ENCODE assay signal across 15 cellular contexts in the genomic region with DNA sequence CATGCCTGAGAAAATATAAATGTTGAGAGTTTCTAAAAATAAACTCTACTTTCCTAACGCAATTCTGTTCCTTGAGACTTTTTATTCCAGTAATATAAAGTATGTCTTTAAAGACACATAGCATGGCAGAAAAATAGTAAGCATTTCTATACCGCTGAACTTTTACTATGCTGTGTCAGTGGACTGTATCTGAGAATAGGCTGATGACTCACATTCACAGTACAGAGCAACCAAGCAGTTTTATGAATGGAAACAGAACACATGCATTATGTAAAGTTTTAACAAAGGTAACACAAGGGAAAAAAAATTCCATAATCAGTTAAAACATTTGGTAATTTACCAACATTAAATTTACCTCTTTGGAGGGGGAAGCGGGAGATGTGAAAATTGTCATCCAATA. TPM values are rescaled to one million over a fixed set of nuclear protein-coding genes. Genes with fewer than 3 reads are reported as not detected.
DNase-seq lines count a peak whose midpoint lies in the region; ATAC-seq, FAIRE-seq and TF ChIP-seq lines count a peak whose summit lies in the region.
"Had no signal": no experiment of that assay in that cellular context is flagged by ENCODE, and none has a peak within 500 bp of the region (broad histone marks: within the 10 kb centered on the region; RNA-seq: fewer than 3 reads in every experiment).

No MANE protein-coding gene starts in this region.

- DNase-seq in A549 (ENCODE audit: low read depth in 1 of 2, low spot score in 1 of 2) (no peak), HFF-Myc (ENCODE audit: extremely low read depth, low read depth) (peak; percentile 10), astrocyte of the hippocampus (ENCODE audit: low read depth, low spot score) (peak; percentile 40), foreskin keratinocyte (peak in 1 of 2 donors; percentile 19), epidermal melanocyte (ENCODE audit: insufficient read length, low spot score) (no peak), kidney (no peak), KG1 (lab: John Stamatoyannopoulos, UW) (no peak), SIG-M5 treated with dmso at 0.1 percent for 504 hours (lab: John Stamatoyannopoulos, UW; ENCODE audit: unreplicated experiment) (no peak)
- DNase-seq: activated CD4-positive, CD25-positive, alpha-beta regulatory T cell; NCI-H1436 treated with DMSO at 0.1 percent for 48 hours; NCI-H524 treated with DMSO at 0.1 percent for 48 hours; ovary; T-helper 1 cell had no signal

- H3K4me1 ChIP-seq in A549 (peaks cover 6% of the 10 kb centered on the region; the same call in 1 of the 3 replicates), foreskin keratinocyte (no peaks in the 10 kb centered on the region), kidney (ENCODE audit: control insufficient read depth in 1 of 2, insufficient read depth in 1 of 2, low read depth in 1 of 2, low read length in 2 of 2) (no peaks in the 10 kb centered on the region)

- CTCF ChIA-PET in A549 (lab: Yijun Ruan, JAX), result no interaction called here

- no peak overlapping the region for H3K27ac ChIP-seq in A549
- H3K27ac ChIP-seq in foreskin keratinocyte, result no peak overlapping the region
- H3K27ac ChIP-seq in kidney (ENCODE audit: low read depth in 2 of 2, low read length in 2 of 2), result no peak overlapping the region
- H3K27ac ChIP-seq: ovary had no signal

- TF ChIP-seq RAD21 in A549 (conservative IDR thresholded peaks at IDR 0.05 in 1 of 2, IDR thresholded peaks at IDR 0.05 in 1 of 2), result no peak

- H3K36me3 ChIP-seq in kidney (ENCODE audit: control insufficient read depth in 1 of 2, insufficient read depth in 2 of 2, low read length in 2 of 2), result peaks cover 0 to 2% of the 10 kb centered on the region in 2 donors
- H3K36me3 ChIP-seq: ovary had no signal

- no peak for TF ChIP-seq EP300 in A549 (IDR thresholded peaks at IDR 0.05)

- H3K4me3 ChIP-seq in A549 (no peak overlapping the region), HFF-Myc (replicated peaks; ENCODE audit: low read depth, low read length) (no peak overlapping the region), kidney (ENCODE audit: low read length in 2 of 2) (no peak overlapping the region)
- H3K4me3 ChIP-seq: GM23338, ovary had no signal

- H3K27me3 ChIP-seq in foreskin keratinocyte, result no peaks in the 10 kb centered on the region
- H3K27me3 ChIP-seq: ovary had no signal

- peak overlapping the region; percentile 10; the same call in 1 of the 3 replicates for H3K4me2 ChIP-seq in A549
- H3K4me2 ChIP-seq: GM23338 had no signal

- no peak for ATAC-seq in A549
- ATAC-seq in foreskin keratinocyte, result peak; percentile 61
- ATAC-seq: GM23338 had no signal

- H3K9me3 ChIP-seq in A549 (no peaks in the 10 kb centered on the region), kidney (ENCODE audit: control insufficient read depth in 1 of 2, low read length in 2 of 2) (no peaks in the 10 kb centered on the region)
- H3K9me3 ChIP-seq: ovary had no signal

- intact Hi-C loops in kidney (cut with DNase I), result no loop called here

- POLR2A ChIA-PET in A549 (lab: Yijun Ruan, JAX), result no interaction called here

- TF ChIP-seq POLR2A in A549 (IDR thresholded peaks at IDR 0.05; ENCODE audit: low read length), result no peak

- no peak for FAIRE-seq in A549 (lab: Jason Lieb, UNC)
- no peak for FAIRE-seq in kidney (lab: Jason Lieb, UNC)
- FAIRE-seq: D721Med had no signal

- no peak for TF ChIP-seq CTCF in A549 (IDR thresholded peaks at IDR 0.05)
- no peak for TF ChIP-seq CTCF in HFF-Myc (IDR thresholded peaks at IDR 0.05; ENCODE audit: low read depth, low read length, missing control alignments)
- TF ChIP-seq CTCF in foreskin keratinocyte (conservative IDR thresholded peaks at IDR 0.05), result no peak
- no peak for TF ChIP-seq CTCF in kidney (IDR thresholded peaks at IDR 0.05; ENCODE audit: borderline replicate concordance, extremely low read depth, insufficient read depth)

- WGBS in A549 (ENCODE audit: missing lambda C conversion rate), result 69% methylated on average over 3 of the region's 3 CpGs

- no peak overlapping the region for H3K9ac ChIP-seq in kidney (ENCODE audit: low read length in 2 of 2)

TF ChIP-seq in A549, 52 proteins besides CTCF, POLR2A, EP300 and RAD21:
- TF ChIP-seq EHMT2 (IDR thresholded peaks at IDR 0.05; ENCODE audit: low read depth) (no peak), RNF2 (IDR thresholded peaks at IDR 0.05; ENCODE audit: borderline replicate concordance, low read depth) (no peak), ZNF302 (CRISPR knock-in tag; IDR thresholded peaks at IDR 0.05) (no peak), MYC (IDR thresholded peaks at IDR 0.05; ENCODE audit: borderline replicate concordance, low read length) (no peak), FOSB (CRISPR knock-in tag; IDR thresholded peaks at IDR 0.05) (no peak), MAFK (IDR thresholded peaks at IDR 0.05; ENCODE audit: partially characterized antibody) (no peak), PBX3 (IDR thresholded peaks at IDR 0.05) (no peak), KDM1A (IDR thresholded peaks at IDR 0.05; ENCODE audit: low read depth) (no peak), CHD4 (IDR thresholded peaks at IDR 0.05; ENCODE audit: borderline replicate concordance) (no peak), ZFP36 (IDR thresholded peaks at IDR 0.05; ENCODE audit: borderline replicate concordance, partially characterized antibody) (no peak), CHD2 (IDR thresholded peaks at IDR 0.05; ENCODE audit: low read length, partially characterized antibody) (no peak), CBX2 (IDR thresholded peaks at IDR 0.05; ENCODE audit: borderline replicate concordance, low read depth) (no peak)
- TF ChIP-seq, protein P1, sequence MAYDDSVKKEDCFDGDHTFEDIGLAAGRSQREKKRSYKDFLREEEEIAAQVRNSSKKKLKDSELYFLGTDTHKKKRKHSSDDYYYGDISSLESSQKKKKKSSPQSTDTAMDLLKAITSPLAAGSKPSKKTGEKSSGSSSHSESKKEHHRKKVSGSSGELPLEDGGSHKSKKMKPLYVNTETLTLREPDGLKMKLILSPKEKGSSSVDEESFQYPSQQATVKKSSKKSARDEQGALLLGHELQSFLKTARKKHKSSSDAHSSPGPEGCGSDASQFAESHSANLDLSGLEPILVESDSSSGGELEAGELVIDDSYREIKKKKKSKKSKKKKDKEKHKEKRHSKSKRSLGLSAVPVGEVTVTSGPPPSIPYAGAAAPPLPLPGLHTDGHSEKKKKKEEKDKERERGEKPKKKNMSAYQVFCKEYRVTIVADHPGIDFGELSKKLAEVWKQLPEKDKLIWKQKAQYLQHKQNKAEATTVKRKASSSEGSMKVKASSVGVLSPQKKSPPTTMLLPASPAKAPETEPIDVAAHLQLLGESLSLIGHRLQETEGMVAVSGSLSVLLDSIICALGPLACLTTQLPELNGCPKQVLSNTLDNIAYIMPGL (CRISPR knock-in tag; IDR thresholded peaks at IDR 0.05; ENCODE audit: borderline replicate concordance), result no peak
- TF ChIP-seq, protein P2, sequence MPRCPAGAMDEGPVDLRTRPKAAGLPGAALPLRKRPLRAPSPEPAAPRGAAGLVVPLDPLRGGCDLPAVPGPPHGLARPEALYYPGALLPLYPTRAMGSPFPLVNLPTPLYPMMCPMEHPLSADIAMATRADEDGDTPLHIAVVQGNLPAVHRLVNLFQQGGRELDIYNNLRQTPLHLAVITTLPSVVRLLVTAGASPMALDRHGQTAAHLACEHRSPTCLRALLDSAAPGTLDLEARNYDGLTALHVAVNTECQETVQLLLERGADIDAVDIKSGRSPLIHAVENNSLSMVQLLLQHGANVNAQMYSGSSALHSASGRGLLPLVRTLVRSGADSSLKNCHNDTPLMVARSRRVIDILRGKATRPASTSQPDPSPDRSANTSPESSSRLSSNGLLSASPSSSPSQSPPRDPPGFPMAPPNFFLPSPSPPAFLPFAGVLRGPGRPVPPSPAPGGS (IDR thresholded peaks at IDR 0.05), result no peak

RNA-seq across cellular contexts. Expression of gene ZDHHC20, which starts 38.4 kb away (rescaled TPM):
- polyA plus RNA-seq in A549 (2011; rRNA removed), result 40.9 and 57.0 TPM in 2 replicates
- 5.6 and 6.7 TPM in 2 replicates for polyA plus RNA-seq in A549 (2012; cell fraction: cytosol; rRNA removed)
- 3.1 and 5.6 TPM in 2 replicates for polyA plus RNA-seq in A549 (2012; cell fraction: nucleus; rRNA removed)
- polyA plus RNA-seq in A549 (2017; fragmentation: RNase III; extraction: RNeasy Plus Mini Kit Qiagen cat#74134 plus additional on column Dnase treatment), result 22.3 to 26.9 TPM (median 25.1 TPM) in 3 replicates
- 16.2 and 20.2 TPM in 2 replicates for polyA minus RNA-seq in A549 (2011; rRNA and poly(A)+ RNA removed)
- total RNA-seq in foreskin keratinocyte, result 61.7 and 67.2 TPM in 2 replicates
- 14.7 and 19.7 TPM in 2 replicates for polyA plus RNA-seq in foreskin keratinocyte
- total RNA-seq in kidney, result 36.1 TPM
- 7.2 TPM for polyA plus RNA-seq in kidney (ENCODE audit: insufficient read depth, low read depth, low replicate concordance)

Comparison
In these comparisons a context has a peak if more than half of its experiments do, and no peak if none do; other contexts are left out.
1. DNase-seq: peak in HFF-Myc (single experiment) and astrocyte of the hippocampus (single experiment); none in A549 (0 of 2), epidermal melanocyte (single experiment), kidney (single experiment), KG1 (single experiment) and SIG-M5 treated with dmso at 0.1 percent for 504 hours (single experiment).